ENCODE assay signal across 20 cellular contexts in genomic region chr6:65646494-65647035, GRCh38.
"Had no signal": no experiment of that assay in that cellular context is flagged by ENCODE, and none has a peak within 500 bp of the region (broad histone marks: within the 10 kb centered on the region; RNA-seq: fewer than 3 reads in every experiment).

No MANE protein-coding gene starts in this region.

- H3K9me3 ChIP-seq: ascending aorta, colonic mucosa, neutrophil, testis had no signal

- H3K36me3 ChIP-seq: ascending aorta, colonic mucosa, neutrophil, spleen had no signal

- H3K79me2 ChIP-seq: parathyroid adenoma had no signal

- H3K4me3 ChIP-seq: ascending aorta, colonic mucosa, lung, spleen, testis had no signal

- ATAC-seq: activated CD4-positive, CD25-positive, alpha-beta regulatory T cell treated with anti-CD3 and anti-CD28 coated beads, Interleukin-2, amount 50 U/mL, for 24 hours; activated CD8-positive, alpha-beta T cell treated with anti-CD3 and anti-CD28 coated beads, Interleukin-2, amount 10 ng/mL, durations not matched to agents 7 days and 5 days; activated naive CD8-positive, alpha-beta T cell treated with anti-CD3 and anti-CD28 coated beads, Interleukin-2, amount 50 U/mL, for 24 hours; activated T-cell treated with anti-CD3 and anti-CD28 coated beads, Interleukin-2, amount 50 U/mL, for 4 hours; natural killer cell treated with Interleukin-12 subunit alpha and Interleukin-12 subunit beta and Interleukin-15 and Interleukin-18, amount 100 ng/mL, for 72 hours; stimulated activated memory B cell treated with anti-CD40 and anti-IgM and Interleukin-4, amounts not matched to agents 10 μg/mL and 1 μg/mL and 100 μg/mL, for 72 hours had no signal

- H3K4me1 ChIP-seq: ascending aorta, colonic mucosa, parathyroid adenoma, spleen, testis had no signal

- H2AFZ ChIP-seq: parathyroid adenoma had no signal

- H3K9ac ChIP-seq: parathyroid adenoma had no signal

- DNase-seq: activated CD4-positive, alpha-beta T cell treated with anti-CD3 and anti-CD28 coated beads, Interleukin-2, amount 10 ng/mL, durations not matched to agents 7 days and 5 days; activated CD8-positive, alpha-beta T cell treated with anti-CD3 and anti-CD28 coated beads, Interleukin-2, amount 10 ng/mL, durations not matched to agents 7 days and 5 days; activated naive CD4-positive, alpha-beta T cell treated with anti-CD3 and anti-CD28 coated beads, Interleukin-2, amount 10 ng/mL, durations not matched to agents 7 days and 5 days; activated naive CD8-positive, alpha-beta T cell treated with anti-CD3 and anti-CD28 coated beads, Interleukin-2, amount 50 U/mL, for 24 hours; activated T-cell treated with anti-CD3 and anti-CD28 coated beads, Interleukin-2, amount 50 U/mL, for 4 hours; colonic mucosa; endodermal cell; foreskin fibroblast; spleen; stimulated activated CD4-positive, alpha-beta T cell treated with anti-CD3 and anti-CD28 coated beads, Interleukin-4, amount 100 ng/mL, for 4 hours; testis had no signal

- H3K27ac ChIP-seq: ascending aorta, colonic mucosa, epithelial cell of prostate, neutrophil, parathyroid adenoma, spleen, testis had no signal

- H3K27me3 ChIP-seq: ascending aorta, colonic mucosa, neutrophil, spleen, testis had no signal

- FAIRE-seq: keratinocyte had no signal
